8 cellular contexts compared by ENCODE assay signal in the genomic region with DNA sequence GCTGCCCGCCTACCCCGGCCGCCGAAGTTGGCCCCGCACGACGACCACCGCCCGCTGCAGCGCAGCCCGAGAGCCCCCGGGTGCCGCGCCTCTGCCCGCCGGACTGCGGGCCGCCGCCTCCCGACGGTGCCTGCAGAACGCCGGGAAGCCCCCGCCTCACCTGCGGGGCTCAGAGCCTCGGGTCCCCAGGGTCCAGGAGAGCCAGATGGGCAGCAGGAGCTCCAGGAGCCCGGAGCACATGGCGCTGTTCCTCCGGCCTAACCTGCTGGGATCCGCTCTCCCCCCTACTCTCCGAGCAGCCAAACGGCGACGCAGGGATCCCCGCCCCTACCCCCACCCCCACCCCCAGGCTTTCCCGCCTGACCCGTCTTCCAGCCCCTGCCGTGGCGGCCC. TPM values are rescaled to one million over a fixed set of nuclear protein-coding genes. Genes with fewer than 3 reads are reported as not detected.
A peak's percentile ranks its signal among the peaks of the same experiment; 100 is the strongest.
DNase-seq lines count a peak whose midpoint lies in the region; ATAC-seq and TF ChIP-seq lines count a peak whose summit lies in the region.

No MANE protein-coding gene starts in this region.

- ATAC-seq in CD4-positive, alpha-beta T cell (ENCODE audit: poor library complexity), result no peak
- ATAC-seq in GM21367 (IDR thresholded peaks at IDR 0.05; ENCODE audit: unreplicated experiment), result no peak
- no peak for ATAC-seq in HG03460 (IDR thresholded peaks at IDR 0.05; ENCODE audit: unreplicated experiment)

- H3K4me1 ChIP-seq in ectodermal cell (ENCODE audit: control insufficient read depth, insufficient read depth, low read length) (peaks cover 5% of the 10 kb centered on the region), neural progenitor cell (peaks cover 24% of the 10 kb centered on the region)

- H3K9me3 Mint-ChIP-seq in CD4-positive, alpha-beta T cell, result no peaks in the 10 kb centered on the region
- H3K9me3 Mint-ChIP-seq in neural progenitor cell, result no peaks in the 10 kb centered on the region

- no peak for TF ChIP-seq CTCF in CD4-positive, alpha-beta T cell (IDR thresholded peaks at IDR 0.05)
- TF ChIP-seq CTCF in neural progenitor cell (IDR thresholded peaks at IDR 0.05), result no peak

- CTCF ChIA-PET in CD4-positive, alpha-beta T cell (lab: Charles Lee), result no interaction called here

- H3K36me3 Mint-ChIP-seq in CD4-positive, alpha-beta T cell (ENCODE audit: low read depth), result no peaks in the 10 kb centered on the region
- H3K36me3 Mint-ChIP-seq in neural progenitor cell, result no peaks in the 10 kb centered on the region

- H2AFZ ChIP-seq in neural progenitor cell (replicated peaks), result peak overlapping the region; percentile 74

- peaks cover 6% of the 10 kb centered on the region for H4K20me1 ChIP-seq in neural progenitor cell (ENCODE audit: low read depth)

- no peak overlapping the region for H3K9ac ChIP-seq in neural progenitor cell

- peak overlapping the region; percentile 54 for H3K4me3 ChIP-seq in Jurkat, Clone E6-1 (ENCODE audit: low read length)
- H3K4me3 ChIP-seq in ectodermal cell (ENCODE audit: insufficient read depth, low read depth, low read length) (peak overlapping the region; percentile 53), neural progenitor cell (peak overlapping the region; percentile 79)

- peaks cover 24% of the 10 kb centered on the region for H3F3A ChIP-seq in neural progenitor cell (ENCODE audit: low read depth)

- DNase-seq in CD4-positive, alpha-beta T cell, result no peak
- no peak for DNase-seq in Jurkat, Clone E6-1 (ENCODE audit: low read depth, low spot score)
- DNase-seq in neural progenitor cell (ENCODE audit: low spot score), result peak; percentile 52
- no peak for DNase-seq in HT-29 (ENCODE audit: low spot score)
- DNase-seq in amniotic stem cell (lab: John Stamatoyannopoulos, UW), result no peak

- WGBS in ectodermal cell, 2 experiments, result 0% methylated on average over 37 to 38 of the region's 39 CpGs

- POLR2A ChIA-PET in CD4-positive, alpha-beta T cell (lab: Charles Lee), result no interaction called here

- H3K27me3 Mint-ChIP-seq in CD4-positive, alpha-beta T cell, result peaks cover 58% of the 10 kb centered on the region
- H3K27me3 Mint-ChIP-seq in neural progenitor cell (ENCODE audit: insufficient read depth, low read depth), result peaks cover 9% of the 10 kb centered on the region

- H3K4me2 ChIP-seq in neural progenitor cell, result peak overlapping the region; percentile 89

- intact Hi-C loops in CD4-positive, alpha-beta T cell (cut with DNase I, micrococcal nuclease), result no loop called here

- H3K4me3 Mint-ChIP-seq in CD4-positive, alpha-beta T cell, result peak overlapping the region; percentile 48
- H3K4me3 Mint-ChIP-seq in neural progenitor cell, result peak overlapping the region; percentile 92

- H3K4me1 Mint-ChIP-seq in CD4-positive, alpha-beta T cell (ENCODE audit: low read depth), result no peaks in the 10 kb centered on the region
- peaks cover 19% of the 10 kb centered on the region for H3K4me1 Mint-ChIP-seq in neural progenitor cell

- H3K9me3 ChIP-seq in CD4-positive, alpha-beta T cell (ENCODE audit: control insufficient read depth, low read length), result no peaks in the 10 kb centered on the region
- H3K9me3 ChIP-seq in ectodermal cell (ENCODE audit: control insufficient read depth, low read length) (no peaks in the 10 kb centered on the region), neural progenitor cell (ENCODE audit: low read depth) (no peaks in the 10 kb centered on the region)

- no peak overlapping the region for H3K27ac Mint-ChIP-seq in CD4-positive, alpha-beta T cell
- H3K27ac Mint-ChIP-seq in neural progenitor cell, result no peak overlapping the region

- H3K36me3 ChIP-seq in ectodermal cell (ENCODE audit: control insufficient read depth, insufficient read depth, low read length) (no peaks in the 10 kb centered on the region), neural progenitor cell (no peaks in the 10 kb centered on the region)

- H3K27ac ChIP-seq in CD4-positive, alpha-beta T cell (ENCODE audit: low read depth, low read length), result no peak overlapping the region
- H3K27ac ChIP-seq in ectodermal cell (ENCODE audit: insufficient read depth, low read depth, low read length, poor library complexity, severe bottlenecking), result no peak overlapping the region
- no peak overlapping the region for H3K27ac ChIP-seq in neural progenitor cell

- peaks cover 15% of the 10 kb centered on the region for H3K79me2 ChIP-seq in neural progenitor cell (ENCODE audit: low read depth)

- H3K27me3 ChIP-seq in CD4-positive, alpha-beta T cell (ENCODE audit: control insufficient read depth, insufficient read depth, low read length), result peaks cover 30% of the 10 kb centered on the region
- H3K27me3 ChIP-seq in ectodermal cell (ENCODE audit: control insufficient read depth, insufficient read depth, low read length, poor library complexity, severe bottlenecking) (peaks cover 12% of the 10 kb centered on the region), neural progenitor cell (peaks cover 11% of the 10 kb centered on the region)

RNA-seq across cellular contexts. Expression of gene GABRB3, which starts 0.6 kb away (rescaled TPM):
- total RNA-seq in CD4-positive, alpha-beta T cell, result not detected
- polyA plus RNA-seq in Jurkat, Clone E6-1 (2012; ENCODE audit: insufficient read depth, insufficient read length), result 25.7 TPM
- 15.4 TPM for polyA plus RNA-seq in ectodermal cell (2013, experiment 1 of 4)
- 14.4 TPM for polyA plus RNA-seq in ectodermal cell (2013, experiment 2 of 4)
- polyA plus RNA-seq in ectodermal cell (2013, experiment 3 of 4), result 14.3 TPM
- polyA plus RNA-seq in ectodermal cell (2013, experiment 4 of 4), result 11.8 TPM
- total RNA-seq in neural progenitor cell (ENCODE audit: low replicate concordance), result 8.8 and 11.1 TPM in 2 replicates
- not detected in 2 replicates for total RNA-seq in HT-29 (2014; rRNA removed; shearing (Covaris generic))
